ENCODE assay signal across 11 cellular contexts in genomic region chr11:93986716-93987115, GRCh38. TPM values are rescaled to one million over a fixed set of nuclear protein-coding genes. Genes with fewer than 3 reads are reported as not detected.
DNase-seq lines count a peak whose midpoint lies in the region; ATAC-seq, FAIRE-seq and TF ChIP-seq lines count a peak whose summit lies in the region.
"Had no signal": no experiment of that assay in that cellular context is flagged by ENCODE, and none has a peak within 500 bp of the region (broad histone marks: within the 10 kb centered on the region; RNA-seq: fewer than 3 reads in every experiment).

No MANE protein-coding gene starts in this region.

- no peaks in the 10 kb centered on the region for H3K4me1 ChIP-seq in kidney (ENCODE audit: control insufficient read depth in 1 of 2, insufficient read depth in 1 of 2, low read depth in 1 of 2, low read length in 2 of 2)

- no peak overlapping the region for H3K4me3 Mint-ChIP-seq in activated T-helper 2 cell treated with anti-CD3 and anti-CD28 coated beads, Interferon-gamma antibody, Interleukin-2, Interleukin-4, amounts not matched to agents 10 μg/mL and 5 μg/mL and 100 μg/mL, durations not matched to agents 14 hours and 24 hours and 36 hours (ENCODE audit: low read depth)
- no peak overlapping the region for H3K4me3 Mint-ChIP-seq in stimulated activated memory B cell treated with anti-CD40 and anti-IgM and Interleukin-4, amounts not matched to agents 10 μg/mL and 1 μg/mL and 100 μg/mL, for 72 hours

- no peaks in the 10 kb centered on the region for H3K36me3 ChIP-seq in kidney (ENCODE audit: control insufficient read depth in 1 of 2, insufficient read depth in 2 of 2, low read length in 2 of 2)

- no peaks in the 10 kb centered on the region for H3K36me3 Mint-ChIP-seq in activated T-helper 2 cell treated with anti-CD3 and anti-CD28 coated beads, Interferon-gamma antibody, Interleukin-2, Interleukin-4, amounts not matched to agents 10 μg/mL and 5 μg/mL and 100 μg/mL, durations not matched to agents 14 hours and 24 hours and 36 hours (ENCODE audit: low read depth)
- H3K36me3 Mint-ChIP-seq in stimulated activated memory B cell treated with anti-CD40 and anti-IgM and Interleukin-4, amounts not matched to agents 10 μg/mL and 1 μg/mL and 100 μg/mL, for 72 hours: no peaks in the 10 kb centered on the region

- H3K27ac Mint-ChIP-seq in activated T-helper 2 cell treated with anti-CD3 and anti-CD28 coated beads, Interferon-gamma antibody, Interleukin-2, Interleukin-4, amounts not matched to agents 10 μg/mL and 5 μg/mL and 100 μg/mL, durations not matched to agents 14 hours and 24 hours and 36 hours: no peak overlapping the region
- no peak overlapping the region for H3K27ac Mint-ChIP-seq in stimulated activated memory B cell treated with anti-CD40 and anti-IgM and Interleukin-4, amounts not matched to agents 10 μg/mL and 1 μg/mL and 100 μg/mL, for 72 hours

- no peaks in the 10 kb centered on the region for H3K9me3 Mint-ChIP-seq in activated T-helper 2 cell treated with anti-CD3 and anti-CD28 coated beads, Interferon-gamma antibody, Interleukin-2, Interleukin-4, amounts not matched to agents 10 μg/mL and 5 μg/mL and 100 μg/mL, durations not matched to agents 14 hours and 24 hours and 36 hours
- peaks cover 5% of the 10 kb centered on the region for H3K9me3 Mint-ChIP-seq in stimulated activated memory B cell treated with anti-CD40 and anti-IgM and Interleukin-4, amounts not matched to agents 10 μg/mL and 1 μg/mL and 100 μg/mL, for 72 hours

- peak; percentile 71 for DNase-seq in H4 (ENCODE audit: low spot score)
- peak; percentile 15 for DNase-seq in NCI-H2196 treated with DMSO at 0.1 percent for 48 hours (lab: John Stamatoyannopoulos, UW; ENCODE audit: unreplicated experiment)
- DNase-seq in choroid plexus epithelial cell (ENCODE audit: low read depth): peak; percentile 10
- peak; percentile 92 for DNase-seq in renal cortical epithelial cell (ENCODE audit: low read depth)
- DNase-seq in activated T-helper 2 cell treated with anti-CD3 and anti-CD28 coated beads, Interferon-gamma antibody, Interleukin-2, Interleukin-4, amounts not matched to agents 10 μg/mL and 5 μg/mL and 100 μg/mL, durations not matched to agents 14 hours and 24 hours and 36 hours (ENCODE audit: low spot score): no peak
- no peak for DNase-seq in kidney
- DNase-seq: HCEC 1CT, NCI-H2107 had no signal

- no peaks in the 10 kb centered on the region for H3K9me3 ChIP-seq in kidney (ENCODE audit: control insufficient read depth in 1 of 2, low read length in 2 of 2)

- no peak for ATAC-seq in stimulated activated memory B cell treated with anti-CD40 and anti-IgM and Interleukin-4, amounts not matched to agents 10 μg/mL and 1 μg/mL and 100 μg/mL, for 72 hours
- no peak for ATAC-seq in activated CD4-positive, CD25-positive, alpha-beta regulatory T cell treated with anti-CD3 and anti-CD28 coated beads, Interleukin-2, amount 50 U/mL, for 24 hours

- TF ChIP-seq CTCF in choroid plexus epithelial cell (conservative IDR thresholded peaks at IDR 0.05; ENCODE audit: low read depth, low read length) (no peak), kidney (IDR thresholded peaks at IDR 0.05; ENCODE audit: borderline replicate concordance, extremely low read depth, insufficient read depth) (no peak)

- intact Hi-C loops in activated T-helper 2 cell treated with anti-CD3 and anti-CD28 coated beads, Interferon-gamma antibody, Interleukin-2, Interleukin-4, amounts not matched to agents 10 μg/mL and 5 μg/mL and 100 μg/mL, durations not matched to agents 14 hours and 24 hours and 36 hours (cut with micrococcal nuclease): no loop called here
- intact Hi-C loops in kidney (cut with DNase I): no loop called here

- H3K27me3 Mint-ChIP-seq in activated T-helper 2 cell treated with anti-CD3 and anti-CD28 coated beads, Interferon-gamma antibody, Interleukin-2, Interleukin-4, amounts not matched to agents 10 μg/mL and 5 μg/mL and 100 μg/mL, durations not matched to agents 14 hours and 24 hours and 36 hours (ENCODE audit: low read depth): no peaks in the 10 kb centered on the region
- H3K27me3 Mint-ChIP-seq in stimulated activated memory B cell treated with anti-CD40 and anti-IgM and Interleukin-4, amounts not matched to agents 10 μg/mL and 1 μg/mL and 100 μg/mL, for 72 hours: peaks cover 9% of the 10 kb centered on the region

- no peak overlapping the region for H3K27ac ChIP-seq in kidney (ENCODE audit: low read depth in 2 of 2, low read length in 2 of 2)

- H3K9ac ChIP-seq in kidney (ENCODE audit: low read length in 2 of 2): no peak overlapping the region

- FAIRE-seq in kidney (lab: Jason Lieb, UNC): no peak

- no peaks in the 10 kb centered on the region for H3K4me1 Mint-ChIP-seq in activated T-helper 2 cell treated with anti-CD3 and anti-CD28 coated beads, Interferon-gamma antibody, Interleukin-2, Interleukin-4, amounts not matched to agents 10 μg/mL and 5 μg/mL and 100 μg/mL, durations not matched to agents 14 hours and 24 hours and 36 hours (ENCODE audit: low read depth)
- no peaks in the 10 kb centered on the region for H3K4me1 Mint-ChIP-seq in stimulated activated memory B cell treated with anti-CD40 and anti-IgM and Interleukin-4, amounts not matched to agents 10 μg/mL and 1 μg/mL and 100 μg/mL, for 72 hours

- H3K4me3 ChIP-seq in choroid plexus epithelial cell (ENCODE audit: low read depth, low read length) (no peak overlapping the region), kidney (ENCODE audit: low read length in 2 of 2) (no peak overlapping the region)

RNA-seq across cellular contexts. Expression of gene HEPHL1, which starts 34.4 kb away (rescaled TPM):
- total RNA-seq in H4 (2014; rRNA removed; shearing (Covaris generic)): not detected in 2 replicates
- total RNA-seq in renal cortical epithelial cell (0.35 and 0.69 TPM in 2 replicates), kidney (not detected)
- not detected in 2 replicates for total RNA-seq in activated T-helper 2 cell treated with anti-CD3 and anti-CD28 coated beads, Interferon-gamma antibody, Interleukin-2, Interleukin-4, amounts not matched to agents 10 μg/mL and 5 μg/mL and 100 μg/mL, durations not matched to agents 14 hours and 24 hours and 36 hours
- not detected for polyA plus RNA-seq in kidney (ENCODE audit: insufficient read depth, low read depth, low replicate concordance)
- total RNA-seq: T-helper 1 cell treated with Interleukin-12 subunit alpha and Interleukin-12 subunit beta and Interleukin-4 antibody, amounts not matched to agents 30 ng/mL and 1 ng/mL, for 36 hours had no signal

Comparison
In these comparisons a context has a peak if more than half of its experiments do, and no peak if none do; other contexts are left out.
1. DNase-seq: peak in H4 (single experiment), NCI-H2196 treated with DMSO at 0.1 percent for 48 hours (single experiment), choroid plexus epithelial cell (single experiment) and renal cortical epithelial cell (single experiment); none in activated T-helper 2 cell treated with anti-CD3 and anti-CD28 coated beads, Interferon-gamma antibody, Interleukin-2, Interleukin-4, amounts not matched to agents 10 μg/mL and 5 μg/mL and 100 μg/mL, durations not matched to agents 14 hours and 24 hours and 36 hours (single experiment) and kidney (single experiment).